Comparison of ENCODE assay signal across 2 cellular contexts in genomic region chr19:31962565-31962996, GRCh38.
TF ChIP-seq lines count a peak whose summit lies in the region.

No MANE protein-coding gene starts in this region.

TF ChIP-seq in H1, 55 proteins besides CTCF, POLR2A, EP300 and RAD21:
- TF ChIP-seq, protein P1, sequence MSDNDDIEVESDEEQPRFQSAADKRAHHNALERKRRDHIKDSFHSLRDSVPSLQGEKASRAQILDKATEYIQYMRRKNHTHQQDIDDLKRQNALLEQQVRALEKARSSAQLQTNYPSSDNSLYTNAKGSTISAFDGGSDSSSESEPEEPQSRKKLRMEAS (IDR thresholded peaks at IDR 0.05): no peak
- no peak for TF ChIP-seq KDM1A (IDR thresholded peaks at IDR 0.05; ENCODE audit: borderline replicate concordance, low read length)
- no peak for TF ChIP-seq HDAC2 (IDR thresholded peaks at IDR 0.05; ENCODE audit: borderline replicate concordance in 1 of 2, low read depth in 2 of 2, low read length in 2 of 2)
- TF ChIP-seq SP1 (IDR thresholded peaks at IDR 0.05; ENCODE audit: low read depth, low read length): no peak
- TF ChIP-seq, protein P2, sequence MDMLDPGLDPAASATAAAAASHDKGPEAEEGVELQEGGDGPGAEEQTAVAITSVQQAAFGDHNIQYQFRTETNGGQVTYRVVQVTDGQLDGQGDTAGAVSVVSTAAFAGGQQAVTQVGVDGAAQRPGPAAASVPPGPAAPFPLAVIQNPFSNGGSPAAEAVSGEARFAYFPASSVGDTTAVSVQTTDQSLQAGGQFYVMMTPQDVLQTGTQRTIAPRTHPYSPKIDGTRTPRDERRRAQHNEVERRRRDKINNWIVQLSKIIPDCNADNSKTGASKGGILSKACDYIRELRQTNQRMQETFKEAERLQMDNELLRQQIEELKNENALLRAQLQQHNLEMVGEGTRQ (IDR thresholded peaks at IDR 0.05; ENCODE audit: low read length): no peak
- TF ChIP-seq SRF (IDR thresholded peaks at IDR 0.05; ENCODE audit: low read depth, low read length): no peak
- no peak for TF ChIP-seq BCL11A (IDR thresholded peaks at IDR 0.05; ENCODE audit: low read depth in 2 of 2, low read length in 2 of 2)
- no peak for TF ChIP-seq SIRT6 (IDR thresholded peaks at IDR 0.05; ENCODE audit: low read length)
- TF ChIP-seq POLR2AphosphoS5 (IDR thresholded peaks at IDR 0.05; ENCODE audit: low read depth, low read length): no peak
- TF ChIP-seq GTF2F1 (IDR thresholded peaks at IDR 0.05; ENCODE audit: borderline replicate concordance, low read depth, low read length): no peak
- TF ChIP-seq CEBPB (IDR thresholded peaks at IDR 0.05; ENCODE audit: low read depth, low read length): no peak
- no peak for TF ChIP-seq JUND (IDR thresholded peaks at IDR 0.05; ENCODE audit: low read length)
- TF ChIP-seq KDM4A (IDR thresholded peaks at IDR 0.05; ENCODE audit: low read depth, low read length, severe bottlenecking): no peak
- TF ChIP-seq NANOG (IDR thresholded peaks at IDR 0.05; ENCODE audit: insufficient read depth, low read depth, low read length, poor library complexity, severe bottlenecking): no peak
- no peak for TF ChIP-seq GABPA (IDR thresholded peaks at IDR 0.05; ENCODE audit: borderline replicate concordance, insufficient read depth, low read length)
- TF ChIP-seq BACH1 (IDR thresholded peaks at IDR 0.05; ENCODE audit: low read length): no peak
- TF ChIP-seq TAF7 (optimal IDR thresholded peaks at IDR 0.05; ENCODE audit: borderline replicate concordance, low read depth, low read length): no peak
- TF ChIP-seq FOSL1 (IDR thresholded peaks at IDR 0.05; ENCODE audit: insufficient read depth, low read depth, low read length): no peak
- TF ChIP-seq ATF2 (IDR thresholded peaks at IDR 0.05; ENCODE audit: low read length): no peak
- TF ChIP-seq BRCA1 (IDR thresholded peaks at IDR 0.05; ENCODE audit: low read depth, low read length): no peak

TF ChIP-seq in WTC11, 78 proteins besides CTCF, POLR2A, EP300 and RAD21:
- TF ChIP-seq, protein P3, sequence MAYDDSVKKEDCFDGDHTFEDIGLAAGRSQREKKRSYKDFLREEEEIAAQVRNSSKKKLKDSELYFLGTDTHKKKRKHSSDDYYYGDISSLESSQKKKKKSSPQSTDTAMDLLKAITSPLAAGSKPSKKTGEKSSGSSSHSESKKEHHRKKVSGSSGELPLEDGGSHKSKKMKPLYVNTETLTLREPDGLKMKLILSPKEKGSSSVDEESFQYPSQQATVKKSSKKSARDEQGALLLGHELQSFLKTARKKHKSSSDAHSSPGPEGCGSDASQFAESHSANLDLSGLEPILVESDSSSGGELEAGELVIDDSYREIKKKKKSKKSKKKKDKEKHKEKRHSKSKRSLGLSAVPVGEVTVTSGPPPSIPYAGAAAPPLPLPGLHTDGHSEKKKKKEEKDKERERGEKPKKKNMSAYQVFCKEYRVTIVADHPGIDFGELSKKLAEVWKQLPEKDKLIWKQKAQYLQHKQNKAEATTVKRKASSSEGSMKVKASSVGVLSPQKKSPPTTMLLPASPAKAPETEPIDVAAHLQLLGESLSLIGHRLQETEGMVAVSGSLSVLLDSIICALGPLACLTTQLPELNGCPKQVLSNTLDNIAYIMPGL (CRISPR knock-in tag; IDR thresholded peaks at IDR 0.05): no peak
- TF ChIP-seq ZBTB21 (CRISPR knock-in tag; IDR thresholded peaks at IDR 0.05; ENCODE audit: borderline replicate concordance) (no peak), AFF4 (CRISPR knock-in tag; IDR thresholded peaks at IDR 0.05; ENCODE audit: borderline replicate concordance) (no peak), E2F1 (CRISPR knock-in tag; IDR thresholded peaks at IDR 0.05) (no peak), GRHL2 (CRISPR knock-in tag; IDR thresholded peaks at IDR 0.05; ENCODE audit: insufficient replicate concordance, severe bottlenecking) (no peak), ETV6 (CRISPR knock-in tag; IDR thresholded peaks at IDR 0.05) (no peak), ELF4 (CRISPR knock-in tag; IDR thresholded peaks at IDR 0.05; ENCODE audit: low read depth) (no peak), RORB (CRISPR knock-in tag; IDR thresholded peaks at IDR 0.05) (no peak)
- TF ChIP-seq, protein P4, sequence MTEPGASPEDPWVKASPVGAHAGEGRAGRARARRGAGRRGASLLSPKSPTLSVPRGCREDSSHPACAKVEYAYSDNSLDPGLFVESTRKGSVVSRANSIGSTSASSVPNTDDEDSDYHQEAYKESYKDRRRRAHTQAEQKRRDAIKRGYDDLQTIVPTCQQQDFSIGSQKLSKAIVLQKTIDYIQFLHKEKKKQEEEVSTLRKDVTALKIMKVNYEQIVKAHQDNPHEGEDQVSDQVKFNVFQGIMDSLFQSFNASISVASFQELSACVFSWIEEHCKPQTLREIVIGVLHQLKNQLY (CRISPR knock-in tag; IDR thresholded peaks at IDR 0.05): no peak
- TF ChIP-seq, protein P5, sequence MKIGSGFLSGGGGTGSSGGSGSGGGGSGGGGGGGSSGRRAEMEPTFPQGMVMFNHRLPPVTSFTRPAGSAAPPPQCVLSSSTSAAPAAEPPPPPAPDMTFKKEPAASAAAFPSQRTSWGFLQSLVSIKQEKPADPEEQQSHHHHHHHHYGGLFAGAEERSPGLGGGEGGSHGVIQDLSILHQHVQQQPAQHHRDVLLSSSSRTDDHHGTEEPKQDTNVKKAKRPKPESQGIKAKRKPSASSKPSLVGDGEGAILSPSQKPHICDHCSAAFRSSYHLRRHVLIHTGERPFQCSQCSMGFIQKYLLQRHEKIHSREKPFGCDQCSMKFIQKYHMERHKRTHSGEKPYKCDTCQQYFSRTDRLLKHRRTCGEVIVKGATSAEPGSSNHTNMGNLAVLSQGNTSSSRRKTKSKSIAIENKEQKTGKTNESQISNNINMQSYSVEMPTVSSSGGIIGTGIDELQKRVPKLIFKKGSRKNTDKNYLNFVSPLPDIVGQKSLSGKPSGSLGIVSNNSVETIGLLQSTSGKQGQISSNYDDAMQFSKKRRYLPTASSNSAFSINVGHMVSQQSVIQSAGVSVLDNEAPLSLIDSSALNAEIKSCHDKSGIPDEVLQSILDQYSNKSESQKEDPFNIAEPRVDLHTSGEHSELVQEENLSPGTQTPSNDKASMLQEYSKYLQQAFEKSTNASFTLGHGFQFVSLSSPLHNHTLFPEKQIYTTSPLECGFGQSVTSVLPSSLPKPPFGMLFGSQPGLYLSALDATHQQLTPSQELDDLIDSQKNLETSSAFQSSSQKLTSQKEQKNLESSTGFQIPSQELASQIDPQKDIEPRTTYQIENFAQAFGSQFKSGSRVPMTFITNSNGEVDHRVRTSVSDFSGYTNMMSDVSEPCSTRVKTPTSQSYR (CRISPR knock-in tag; IDR thresholded peaks at IDR 0.05): no peak
- TF ChIP-seq, protein P6, sequence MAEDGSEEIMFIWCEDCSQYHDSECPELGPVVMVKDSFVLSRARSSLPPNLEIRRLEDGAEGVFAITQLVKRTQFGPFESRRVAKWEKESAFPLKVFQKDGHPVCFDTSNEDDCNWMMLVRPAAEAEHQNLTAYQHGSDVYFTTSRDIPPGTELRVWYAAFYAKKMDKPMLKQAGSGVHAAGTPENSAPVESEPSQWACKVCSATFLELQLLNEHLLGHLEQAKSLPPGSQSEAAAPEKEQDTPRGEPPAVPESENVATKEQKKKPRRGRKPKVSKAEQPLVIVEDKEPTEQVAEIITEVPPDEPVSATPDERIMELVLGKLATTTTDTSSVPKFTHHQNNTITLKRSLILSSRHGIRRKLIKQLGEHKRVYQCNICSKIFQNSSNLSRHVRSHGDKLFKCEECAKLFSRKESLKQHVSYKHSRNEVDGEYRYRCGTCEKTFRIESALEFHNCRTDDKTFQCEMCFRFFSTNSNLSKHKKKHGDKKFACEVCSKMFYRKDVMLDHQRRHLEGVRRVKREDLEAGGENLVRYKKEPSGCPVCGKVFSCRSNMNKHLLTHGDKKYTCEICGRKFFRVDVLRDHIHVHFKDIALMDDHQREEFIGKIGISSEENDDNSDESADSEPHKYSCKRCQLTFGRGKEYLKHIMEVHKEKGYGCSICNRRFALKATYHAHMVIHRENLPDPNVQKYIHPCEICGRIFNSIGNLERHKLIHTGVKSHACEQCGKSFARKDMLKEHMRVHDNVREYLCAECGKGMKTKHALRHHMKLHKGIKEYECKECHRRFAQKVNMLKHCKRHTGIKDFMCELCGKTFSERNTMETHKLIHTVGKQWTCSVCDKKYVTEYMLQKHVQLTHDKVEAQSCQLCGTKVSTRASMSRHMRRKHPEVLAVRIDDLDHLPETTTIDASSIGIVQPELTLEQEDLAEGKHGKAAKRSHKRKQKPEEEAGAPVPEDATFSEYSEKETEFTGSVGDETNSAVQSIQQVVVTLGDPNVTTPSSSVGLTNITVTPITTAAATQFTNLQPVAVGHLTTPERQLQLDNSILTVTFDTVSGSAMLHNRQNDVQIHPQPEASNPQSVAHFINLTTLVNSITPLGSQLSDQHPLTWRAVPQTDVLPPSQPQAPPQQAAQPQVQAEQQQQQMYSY (CRISPR knock-in tag; IDR thresholded peaks at IDR 0.05): no peak
TF ChIP-seq in WTC11: peak in this region for 0.
